In the genomic region with DNA sequence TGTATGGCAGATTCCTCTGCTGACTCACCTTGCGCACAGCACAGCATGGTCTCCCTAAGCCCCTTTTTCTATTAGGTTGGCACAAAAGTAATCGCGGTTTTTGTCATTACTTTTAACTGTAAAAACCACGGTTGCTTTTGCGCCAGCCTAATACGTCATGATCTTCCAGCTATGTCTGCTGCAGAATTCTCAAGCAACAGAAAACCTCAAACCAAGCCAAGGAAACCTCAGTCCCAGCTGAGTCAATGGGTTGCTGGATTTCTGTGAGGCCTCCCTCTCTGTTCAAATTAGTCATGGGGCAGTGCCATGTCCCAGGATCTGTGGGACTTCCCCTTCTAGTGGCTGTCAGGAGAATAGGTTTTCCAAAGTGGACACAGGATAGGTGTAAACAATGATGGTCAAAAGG, we compare ENCODE assay signal across 15 cellular contexts. TPM values are rescaled to one million over a fixed set of nuclear protein-coding genes. Genes with fewer than 3 reads are reported as not detected.
DNase-seq lines count a peak whose midpoint lies in the region; ATAC-seq and TF ChIP-seq lines count a peak whose summit lies in the region.
"Had no signal": no experiment of that assay in that cellular context is flagged by ENCODE, and none has a peak within 500 bp of the region (broad histone marks: within the 10 kb centered on the region; RNA-seq: fewer than 3 reads in every experiment).

No MANE protein-coding gene starts in this region.

- no peak for TF ChIP-seq CTCF in foreskin keratinocyte (conservative IDR thresholded peaks at IDR 0.05)

- DNase-seq in 8988T (peak; percentile 19), GM23248 (peak; percentile 55), SJCRH30 (peak; percentile 78 to 88), foreskin keratinocyte (peak in 1 of 2 donors; percentile 19), SHP77 (lab: John Stamatoyannopoulos, UW) (no peak), sciatic nerve (ENCODE audit: low spot score) (no peak), NCI-H1694 (lab: John Stamatoyannopoulos, UW) (no peak)
- DNase-seq in central memory CD4-positive, alpha-beta T cell = no peak
- DNase-seq: activated naive CD8-positive, alpha-beta T cell treated with anti-CD3 and anti-CD28 coated beads, Interleukin-2, amount 10 ng/mL, durations not matched to agents 7 days and 5 days; left ventricle myocardium superior; NCI-H187 treated with DMSO at 0.1 percent for 48 hours; stimulated activated CD4-positive, alpha-beta T cell treated with anti-CD3 and anti-CD28 coated beads, Interleukin-12 subunit alpha, Interleukin-12 subunit beta, amount 100 ng/mL, for 4 hours; T-helper 1 cell had no signal

- H3K4me3 ChIP-seq in GM23248 (no peak overlapping the region), SJCRH30 (peak overlapping the region; percentile 39)
- H3K4me3 ChIP-seq: BLaER1 had no signal

- whole genome bisulfite sequencing in GM23248 (ENCODE audit: low coverage in 1 of 2, low lambda C conversion rate in 2 of 2, missing lambda C conversion rate in 2 of 2), 2 experiments = 84 to 86% methylated on average over 6 of the region's 6 CpGs

- H3K36me3 ChIP-seq in GM23248 (ENCODE audit: low read depth) = no peaks in the 10 kb centered on the region
- no peaks in the 10 kb centered on the region for H3K36me3 ChIP-seq in SJCRH30
- H3K36me3 ChIP-seq: BLaER1, neutrophil had no signal

- H3K27ac ChIP-seq in GM23248 (no peak overlapping the region), SJCRH30 (peak overlapping the region; percentile 83), foreskin keratinocyte (no peak overlapping the region)
- H3K27ac ChIP-seq: BLaER1, neutrophil had no signal

- H3F3A ChIP-seq in GM23248 (ENCODE audit: insufficient read depth) = peaks cover 17% of the 10 kb centered on the region

- H3K9me3 ChIP-seq in GM23248 (ENCODE audit: low read depth) = no peaks in the 10 kb centered on the region
- no peaks in the 10 kb centered on the region for H3K9me3 ChIP-seq in SJCRH30 (replicated peaks)
- H3K9me3 ChIP-seq: BLaER1, neutrophil had no signal

- H3K9me2 ChIP-seq in GM23248 (ENCODE audit: insufficient read depth) = no peaks in the 10 kb centered on the region

- H3K27me3 ChIP-seq in GM23248 (replicated peaks; ENCODE audit: insufficient read depth) = no peaks in the 10 kb centered on the region
- H3K27me3 ChIP-seq in SJCRH30 = no peaks in the 10 kb centered on the region
- no peaks in the 10 kb centered on the region for H3K27me3 ChIP-seq in foreskin keratinocyte
- H3K27me3 ChIP-seq: BLaER1, neutrophil had no signal

- H3K4me2 ChIP-seq in GM23248 (ENCODE audit: unreplicated experiment) = no peak overlapping the region
- H3K4me2 ChIP-seq: BLaER1 had no signal

- no peak overlapping the region for H2AFZ ChIP-seq in GM23248

- H3K9ac ChIP-seq in GM23248 = no peak overlapping the region
- H3K9ac ChIP-seq: BLaER1 had no signal

- no peaks in the 10 kb centered on the region for H4K20me1 ChIP-seq in GM23248 (ENCODE audit: insufficient read depth)
- H4K20me1 ChIP-seq: BLaER1 had no signal

- in situ Hi-C loops in GM23248 (cut with MboI) = no loop called here

- no peaks in the 10 kb centered on the region for H3K79me2 ChIP-seq in GM23248 (ENCODE audit: insufficient read depth)

- intact Hi-C loops in sciatic nerve (cut with DNase I) = no loop called here

- peaks cover 25% of the 10 kb centered on the region for H3K4me1 ChIP-seq in GM23248 (ENCODE audit: insufficient read depth)
- H3K4me1 ChIP-seq in SJCRH30 = peaks cover 30% of the 10 kb centered on the region
- no peaks in the 10 kb centered on the region for H3K4me1 ChIP-seq in foreskin keratinocyte

- ATAC-seq in foreskin keratinocyte = peak; percentile 71
- no peak for ATAC-seq in sciatic nerve
- ATAC-seq: left ventricle myocardium superior had no signal

RNA-seq across cellular contexts. Expression of a gene that starts 15.7 kb away (rescaled TPM):
- 53.7 and 60.4 TPM in 2 replicates for total RNA-seq in GM23248 (2014; rRNA removed; shearing (Covaris generic))
- 34.2 and 36.3 TPM in 2 replicates for polyA plus RNA-seq in GM23248 (2016; fragmentation: Nextera tagmentation; extraction: Ambion mirVana)
- total RNA-seq in SJCRH30 (2014; rRNA removed; shearing (Covaris generic)) = 30.4 and 34.0 TPM in 2 replicates
- total RNA-seq in foreskin keratinocyte = 1.3 and 1.6 TPM in 2 replicates
- polyA plus RNA-seq in foreskin keratinocyte = 0.32 and 0.40 TPM in 2 replicates
- 13.4 TPM for total RNA-seq in sciatic nerve

Comparison
In these comparisons a context has a peak if more than half of its experiments do, and no peak if none do; other contexts are left out.
1. DNase-seq: peak in 8988T (single experiment), GM23248 (single experiment) and SJCRH30 (2 of 2); none in SHP77 (0 of 2), sciatic nerve (single experiment), central memory CD4-positive, alpha-beta T cell (single experiment) and NCI-H1694 (single experiment).